20 cellular contexts compared by ENCODE assay signal in genomic region chr16:86068722-86069121, GRCh38.
DNase-seq lines count a peak whose midpoint lies in the region; ATAC-seq, FAIRE-seq and TF ChIP-seq lines count a peak whose summit lies in the region.
"Had no signal": no experiment of that assay in that cellular context is flagged by ENCODE, and none has a peak within 500 bp of the region (broad histone marks: within the 10 kb centered on the region; RNA-seq: fewer than 3 reads in every experiment).

No MANE protein-coding gene starts in this region.

- DNase-seq in K562 (ENCODE audit: extremely low read depth in 1 of 4, low spot score in 3 of 4) (no peak), kidney (peak; percentile 19)
- no peak for DNase-seq in CD4-positive, alpha-beta T cell
- DNase-seq: 8988T; ACHN; BE2C; C1 segment of cervical spinal cord; Caco-2; Calu3; CD4-positive, CD25-positive, alpha-beta regulatory T cell; CD8-positive, alpha-beta T cell; DMS79 treated with DMSO at 0.1 percent for 48 hours; GF-D8 had no signal

- H3K27ac Mint-ChIP-seq in stimulated activated memory B cell treated with anti-CD40 and anti-IgM and Interleukin-4, amounts not matched to agents 10 μg/mL and 1 μg/mL and 100 μg/mL, for 72 hours = no peak overlapping the region
- no peak overlapping the region for H3K27ac Mint-ChIP-seq in CD4-positive, alpha-beta T cell
- H3K27ac Mint-ChIP-seq: CD14-positive monocyte; CD4-positive, CD25-positive, alpha-beta regulatory T cell; CD8-positive, alpha-beta T cell had no signal

- CTCF ChIA-PET in HEK293 (lab: Yijun Ruan, JAX) = no interaction called here
- CTCF ChIA-PET in K562 (lab: Yijun Ruan, JAX; ENCODE audit: low intra/inter-chr PET ratio) = no interaction called here
- CTCF ChIA-PET in CD4-positive, alpha-beta T cell (lab: Charles Lee) = no interaction called here

- FAIRE-seq in K562 (lab: Jason Lieb, UNC) = no peak
- FAIRE-seq in kidney (lab: Jason Lieb, UNC) = no peak
- FAIRE-seq: D721Med, GM12891, GM19239 had no signal

- no peak for TF ChIP-seq CTCF in HEK293 (tag by site-specific recombination; IDR thresholded peaks at IDR 0.05)
- TF ChIP-seq CTCF in K562 (IDR thresholded peaks at IDR 0.05 in 2 of 3, conservative IDR thresholded peaks at IDR 0.05 in 1 of 3; ENCODE audit: insufficient read depth in 2 of 3, low read depth in 1 of 3, low read length in 3 of 3) = no peak
- no peak for TF ChIP-seq CTCF in kidney (IDR thresholded peaks at IDR 0.05; ENCODE audit: borderline replicate concordance, extremely low read depth, insufficient read depth)
- no peak for TF ChIP-seq CTCF in CD4-positive, alpha-beta T cell (IDR thresholded peaks at IDR 0.05)

- no TSS peak for BruUV-seq in K562 (replicated peaks; lab: Mats Ljungman, UMichigan)

- in situ Hi-C loops in K562 (cut with MboI) = no loop called here

- intact Hi-C loops in K562 (cut with micrococcal nuclease) = no loop called here
- intact Hi-C loops in kidney (cut with DNase I) = no loop called here
- intact Hi-C loops in CD4-positive, alpha-beta T cell (cut with DNase I, micrococcal nuclease) = no loop called here

- no peak overlapping the region for H3K4me2 ChIP-seq in K562 (ENCODE audit: insufficient read depth, low read length)
- H3K4me2 ChIP-seq: BLaER1 had no signal

- H4K20me1 ChIP-seq in K562 (replicated peaks; ENCODE audit: control insufficient read depth, insufficient read depth, low read length) = no peaks in the 10 kb centered on the region; the same call in 1 of the 2 replicates
- H4K20me1 ChIP-seq: BLaER1 had no signal

- no peaks in the 10 kb centered on the region for H3K9me1 ChIP-seq in K562 (ENCODE audit: control insufficient read depth, insufficient read depth, low read length)

- H3K9ac ChIP-seq in K562 (ENCODE audit: insufficient read depth in 1 of 2, low read depth in 2 of 2, low read length in 2 of 2) (no peak overlapping the region), kidney (ENCODE audit: low read length in 2 of 2) (no peak overlapping the region)
- H3K9ac ChIP-seq: BLaER1 had no signal

- 29% methylated on average over 8 of the region's 8 CpGs for WGBS in K562 (ENCODE audit: insufficient coverage, low coverage, missing lambda C conversion rate)

- TF ChIP-seq POLR2A in K562 (conservative IDR thresholded peaks at IDR 0.05) = no peak

- H3K36me3 ChIP-seq in HEK293 (ENCODE audit: control insufficient read depth in 2 of 2, insufficient read depth in 1 of 2, low read length in 2 of 2) (no peaks in the 10 kb centered on the region), K562 (ENCODE audit: control insufficient read depth, insufficient read depth, low read length) (no peaks in the 10 kb centered on the region), kidney (ENCODE audit: control insufficient read depth in 1 of 2, insufficient read depth in 2 of 2, low read length in 2 of 2) (no peaks in the 10 kb centered on the region)
- H3K36me3 ChIP-seq: BE2C, BLaER1 had no signal

- H3K27me3 ChIP-seq in K562 (ENCODE audit: control insufficient read depth in 2 of 2, insufficient read depth in 2 of 2, low read length in 2 of 2) = peaks cover 19 to 46% of the 10 kb centered on the region in 2 experiments; a peak in 4 of 5 replicates
- peaks cover 15% of the 10 kb centered on the region for H3K27me3 ChIP-seq in CD4-positive, alpha-beta T cell (ENCODE audit: control insufficient read depth, insufficient read depth, low read length)
- H3K27me3 ChIP-seq: BE2C had no signal

- TF ChIP-seq EP300 in K562 (IDR thresholded peaks at IDR 0.05; ENCODE audit: low read length) = no peak

- ATAC-seq in K562 = no peak
- no peak for ATAC-seq in stimulated activated memory B cell treated with anti-CD40 and anti-IgM and Interleukin-4, amounts not matched to agents 10 μg/mL and 1 μg/mL and 100 μg/mL, for 72 hours
- ATAC-seq in CD4-positive, alpha-beta T cell (ENCODE audit: poor library complexity) = no peak
- ATAC-seq: CD8-positive, alpha-beta T cell had no signal

- H3K4me3 ChIP-seq in HEK293 (ENCODE audit: low read depth, low read length) = no peak overlapping the region
- H3K4me3 ChIP-seq in K562 = no peak overlapping the region
- H3K4me3 ChIP-seq in kidney (ENCODE audit: low read length in 2 of 2) = no peak overlapping the region
- H3K4me3 ChIP-seq: BLaER1 had no signal

- no peak for TF ChIP-seq RAD21 in K562 (CRISPR knock-in tag; conservative IDR thresholded peaks at IDR 0.05 in 1 of 2, IDR thresholded peaks at IDR 0.05 in 1 of 2)

- no peaks in the 10 kb centered on the region for H3K36me3 Mint-ChIP-seq in stimulated activated memory B cell treated with anti-CD40 and anti-IgM and Interleukin-4, amounts not matched to agents 10 μg/mL and 1 μg/mL and 100 μg/mL, for 72 hours
- no peaks in the 10 kb centered on the region for H3K36me3 Mint-ChIP-seq in CD4-positive, alpha-beta T cell (ENCODE audit: low read depth)
- H3K36me3 Mint-ChIP-seq: CD14-positive monocyte; CD4-positive, CD25-positive, alpha-beta regulatory T cell; CD8-positive, alpha-beta T cell had no signal

- H3K27me3 Mint-ChIP-seq in stimulated activated memory B cell treated with anti-CD40 and anti-IgM and Interleukin-4, amounts not matched to agents 10 μg/mL and 1 μg/mL and 100 μg/mL, for 72 hours = peaks cover 80% of the 10 kb centered on the region
- H3K27me3 Mint-ChIP-seq in CD4-positive, alpha-beta T cell = peaks cover 39% of the 10 kb centered on the region

- H3K27ac ChIP-seq in HEK293 (ENCODE audit: extremely low read depth, low read depth, low read length) = no peak overlapping the region
- H3K27ac ChIP-seq in K562 (ENCODE audit: extremely low read depth, low read depth, low read length) = no peak overlapping the region
- H3K27ac ChIP-seq in kidney (ENCODE audit: low read depth in 2 of 2, low read length in 2 of 2) = no peak overlapping the region
- no peak overlapping the region for H3K27ac ChIP-seq in CD4-positive, alpha-beta T cell (ENCODE audit: low read depth, low read length)
- H3K27ac ChIP-seq: BLaER1 had no signal

- H3K9me3 ChIP-seq in HEK293 (ENCODE audit: control insufficient read depth, insufficient read depth, low read depth, low read length) (no peaks in the 10 kb centered on the region), K562 (replicated peaks; ENCODE audit: control insufficient read depth, insufficient read depth, low read depth, low read length) (no peaks in the 10 kb centered on the region), kidney (ENCODE audit: control insufficient read depth in 1 of 2, low read length in 2 of 2) (no peaks in the 10 kb centered on the region)
- no peaks in the 10 kb centered on the region for H3K9me3 ChIP-seq in CD4-positive, alpha-beta T cell (ENCODE audit: control insufficient read depth, low read length)
- H3K9me3 ChIP-seq: BE2C, BLaER1, Caco-2 had no signal

- H2AFZ ChIP-seq in K562 (ENCODE audit: low read depth, low read length) = no peak overlapping the region

- H3K4me1 ChIP-seq in HEK293 (ENCODE audit: control insufficient read depth, insufficient read depth, low read length) (no peaks in the 10 kb centered on the region), K562 (replicated peaks in 1 of 2; ENCODE audit: control insufficient read depth in 2 of 2, insufficient read depth in 2 of 2, low read length in 2 of 2) (peaks cover 3 to 18% of the 10 kb centered on the region in 2 experiments; a peak in 4 of 5 replicates), kidney (ENCODE audit: control insufficient read depth in 1 of 2, insufficient read depth in 1 of 2, low read depth in 1 of 2, low read length in 2 of 2) (no peaks in the 10 kb centered on the region)
- H3K4me1 ChIP-seq: BE2C, Caco-2 had no signal

- no peaks in the 10 kb centered on the region for H3K79me2 ChIP-seq in K562 (ENCODE audit: control insufficient read depth, insufficient read depth, low read length)

- POLR2A ChIA-PET in HEK293 (lab: Yijun Ruan, JAX) (no interaction called here), K562 (lab: Yijun Ruan, JAX) (no interaction called here)
- POLR2A ChIA-PET in CD4-positive, alpha-beta T cell (lab: Charles Lee) = no interaction called here

- H3K4me3 Mint-ChIP-seq in stimulated activated memory B cell treated with anti-CD40 and anti-IgM and Interleukin-4, amounts not matched to agents 10 μg/mL and 1 μg/mL and 100 μg/mL, for 72 hours = no peak overlapping the region
- no peak overlapping the region for H3K4me3 Mint-ChIP-seq in CD4-positive, alpha-beta T cell
- H3K4me3 Mint-ChIP-seq: CD4-positive, CD25-positive, alpha-beta regulatory T cell; CD8-positive, alpha-beta T cell had no signal

- no peaks in the 10 kb centered on the region for H3K4me1 Mint-ChIP-seq in stimulated activated memory B cell treated with anti-CD40 and anti-IgM and Interleukin-4, amounts not matched to agents 10 μg/mL and 1 μg/mL and 100 μg/mL, for 72 hours
- no peaks in the 10 kb centered on the region for H3K4me1 Mint-ChIP-seq in CD4-positive, alpha-beta T cell (ENCODE audit: low read depth)
- H3K4me1 Mint-ChIP-seq: CD14-positive monocyte; CD4-positive, CD25-positive, alpha-beta regulatory T cell had no signal

- no peaks in the 10 kb centered on the region for H3K9me3 Mint-ChIP-seq in stimulated activated memory B cell treated with anti-CD40 and anti-IgM and Interleukin-4, amounts not matched to agents 10 μg/mL and 1 μg/mL and 100 μg/mL, for 72 hours
- H3K9me3 Mint-ChIP-seq in CD4-positive, alpha-beta T cell = no peaks in the 10 kb centered on the region
- H3K9me3 Mint-ChIP-seq: CD4-positive, CD25-positive, alpha-beta regulatory T cell; CD8-positive, alpha-beta T cell had no signal

TF ChIP-seq in HEK293, 187 proteins besides CTCF, POLR2A, EP300 and RAD21:
- TF ChIP-seq ZNF146 (tag by site-specific recombination; IDR thresholded peaks at IDR 0.05) (peak; percentile 90), ZBTB21 (tag by site-specific recombination; IDR thresholded peaks at IDR 0.05) (no peak), ZNF76 (tag by site-specific recombination; IDR thresholded peaks at IDR 0.05; ENCODE audit: borderline replicate concordance, low read depth) (no peak)

TF ChIP-seq in K562, 482 proteins besides CTCF, POLR2A, EP300 and RAD21:
- TF ChIP-seq ZNF146 (CRISPR knock-in tag; IDR thresholded peaks at IDR 0.05; ENCODE audit: unreplicated experiment) = peak; percentile 92
- no peak for TF ChIP-seq ZNF41 (CRISPR knock-in tag; conservative IDR thresholded peaks at IDR 0.05)
- no peak for TF ChIP-seq TEAD4 (IDR thresholded peaks at IDR 0.05; ENCODE audit: low read length)
- TF ChIP-seq TEAD4 (CRISPR knock-in tag; IDR thresholded peaks at IDR 0.05; ENCODE audit: borderline replicate concordance) = no peak
- TF ChIP-seq RBM25 (IDR thresholded peaks at IDR 0.05; ENCODE audit: low read depth, low read length, severe bottlenecking) = peak; percentile 71

Comparison
In these comparisons a context has a peak if more than half of its experiments do, and no peak if none do; other contexts are left out.
1. Of the 44 proteins assayed by ChIP-seq in both K562 and HEK293: peak only in K562: none; only in HEK293: none; in both: ZNF146; in neither: 43.